ENCODE assay signal across 9 cellular contexts in genomic region chr3:36911990-36912804, GRCh38. TPM values are rescaled to one million over a fixed set of nuclear protein-coding genes. Genes with fewer than 3 reads are reported as not detected.
DNase-seq lines count a peak whose midpoint lies in the region; ATAC-seq and TF ChIP-seq lines count a peak whose summit lies in the region.
"Had no signal": no experiment of that assay in that cellular context is flagged by ENCODE, and none has a peak within 500 bp of the region (broad histone marks: within the 10 kb centered on the region; RNA-seq: fewer than 3 reads in every experiment).

No MANE protein-coding gene starts in this region.

- H3K27ac Mint-ChIP-seq in activated naive CD8-positive, alpha-beta T cell treated with anti-CD3 and anti-CD28 coated beads for 36 hours, result peak overlapping the region; percentile 85

- no peaks in the 10 kb centered on the region for H3K9me3 Mint-ChIP-seq in activated naive CD8-positive, alpha-beta T cell treated with anti-CD3 and anti-CD28 coated beads for 36 hours

- H3K36me3 ChIP-seq in liver (ENCODE audit: control insufficient read depth in 4 of 4, insufficient read depth in 3 of 4, low read depth in 1 of 4, low read length in 3 of 4), result no peaks in the 10 kb centered on the region
- H3K36me3 ChIP-seq: heart right ventricle had no signal

- no peak overlapping the region for H3K9ac ChIP-seq in liver (ENCODE audit: low read depth in 1 of 2, low read length in 2 of 2)

- H3K4me1 ChIP-seq in liver (ENCODE audit: control insufficient read depth in 4 of 4, insufficient read depth in 4 of 4, low read length in 3 of 4), result peaks cover 0 to 16% (median 6%) of the 10 kb centered on the region in 4 donors

- no peaks in the 10 kb centered on the region for H3K9me3 ChIP-seq in liver (ENCODE audit: control insufficient read depth in 4 of 4, low read length in 3 of 4)
- H3K9me3 ChIP-seq: heart right ventricle had no signal

- no peak overlapping the region for H3K4me3 ChIP-seq in liver (ENCODE audit: low read depth in 1 of 3, low read length in 3 of 3)
- H3K4me3 ChIP-seq: heart right ventricle had no signal

- no peak for TF ChIP-seq CTCF in liver (IDR thresholded peaks at IDR 0.05; ENCODE audit: low read depth, low read length, missing input control)

- H3K27me3 ChIP-seq in liver (ENCODE audit: control insufficient read depth in 4 of 4, insufficient read depth in 4 of 4, low read length in 3 of 4), result no peaks in the 10 kb centered on the region
- H3K27me3 ChIP-seq: heart right ventricle had no signal

- DNase-seq in stimulated activated CD4-positive, alpha-beta T cell treated with anti-CD3 and anti-CD28 coated beads, Interleukin-15, amount 100 ng/mL, for 24 hours, result peak; percentile 44
- no peak for DNase-seq in stimulated activated CD4-positive, alpha-beta T cell treated with anti-CD3 and anti-CD28 coated beads, Interleukin-12 subunit alpha, Interleukin-12 subunit beta, amount 100 ng/mL, for 4 hours
- peak; percentile 99 for DNase-seq in NAMALWA (ENCODE audit: low spot score)
- peak; percentile 30 for DNase-seq in activated naive CD8-positive, alpha-beta T cell treated with anti-CD3 and anti-CD28 coated beads for 36 hours
- no peak for DNase-seq in effector CD8-positive, alpha-beta T cell (lab: John Stamatoyannopoulos, UW)
- no peak for DNase-seq in activated effector memory CD4-positive, alpha-beta T cell treated with Interleukin-2 at 50 U/mL for 16 hours
- DNase-seq: heart right ventricle had no signal

- H3K27me3 Mint-ChIP-seq in activated naive CD8-positive, alpha-beta T cell treated with anti-CD3 and anti-CD28 coated beads for 36 hours, result no peaks in the 10 kb centered on the region

- peak overlapping the region; percentile 68 for H3K4me3 Mint-ChIP-seq in activated naive CD8-positive, alpha-beta T cell treated with anti-CD3 and anti-CD28 coated beads for 36 hours

- H3K27ac ChIP-seq in liver (ENCODE audit: low read depth in 1 of 2, low read length in 2 of 2), result peak overlapping the region; percentile 30 to 56

- 47% methylated on average over 4 of the region's 4 CpGs for WGBS in liver

- no peak for TF ChIP-seq RAD21 in liver (IDR thresholded peaks at IDR 0.05)

- peak; percentile 94 for ATAC-seq in HG02642 (IDR thresholded peaks at IDR 0.05; ENCODE audit: poor library complexity, unreplicated experiment)

- H3K4me1 Mint-ChIP-seq in activated naive CD8-positive, alpha-beta T cell treated with anti-CD3 and anti-CD28 coated beads for 36 hours, result peaks cover 37% of the 10 kb centered on the region

- H3K36me3 Mint-ChIP-seq in activated naive CD8-positive, alpha-beta T cell treated with anti-CD3 and anti-CD28 coated beads for 36 hours, result no peaks in the 10 kb centered on the region

TF ChIP-seq in liver, 16 proteins besides CTCF, POLR2A, EP300 and RAD21:
- TF ChIP-seq FOXA2 (IDR thresholded peaks at IDR 0.05), result no peak
- TF ChIP-seq JUND (IDR thresholded peaks at IDR 0.05), result peak; percentile 64 to 81

RNA-seq across cellular contexts. Expression of gene TRANK1, which starts 32.7 kb away (rescaled TPM):
- total RNA-seq in activated naive CD8-positive, alpha-beta T cell treated with anti-CD3 and anti-CD28 coated beads for 36 hours, result 10 to 100 TPM; 17.2 to 20.7 TPM
- total RNA-seq in liver, result 10 to 100 TPM; 12.4 to 40.0 TPM
- polyA plus RNA-seq in liver, result 1 to 10 TPM; 2.9 to 8.1 TPM

Comparison
In these comparisons a context has a peak if more than half of its experiments do, and no peak if none do; other contexts are left out.
1. DNase-seq: peak in stimulated activated CD4-positive, alpha-beta T cell treated with anti-CD3 and anti-CD28 coated beads, Interleukin-15, amount 100 ng/mL, for 24 hours (single experiment), NAMALWA (single experiment) and activated naive CD8-positive, alpha-beta T cell treated with anti-CD3 and anti-CD28 coated beads for 36 hours (single experiment); none in stimulated activated CD4-positive, alpha-beta T cell treated with anti-CD3 and anti-CD28 coated beads, Interleukin-12 subunit alpha, Interleukin-12 subunit beta, amount 100 ng/mL, for 4 hours (single experiment), effector CD8-positive, alpha-beta T cell (single experiment) and activated effector memory CD4-positive, alpha-beta T cell treated with Interleukin-2 at 50 U/mL for 16 hours (single experiment).